Comparison of ENCODE assay signal across 2 cellular contexts in the genomic region with DNA sequence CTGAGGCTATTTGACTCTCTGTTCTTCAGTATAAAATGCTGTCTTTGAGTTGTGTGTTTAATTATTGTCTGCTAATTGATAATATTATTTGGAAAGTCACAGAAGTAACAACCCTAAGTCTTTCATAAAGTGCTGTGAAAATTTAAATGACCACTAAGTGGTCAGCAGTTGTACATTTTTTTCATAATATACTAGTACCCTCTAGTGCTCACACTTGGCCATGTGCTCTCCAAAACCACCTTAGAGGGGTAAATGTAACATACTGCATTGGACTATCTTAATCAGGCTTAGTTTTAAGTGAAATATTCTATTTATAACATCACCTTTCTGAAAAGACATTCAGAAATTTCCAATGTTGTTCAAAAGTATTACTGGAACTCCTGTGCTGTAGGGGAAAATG.
TF ChIP-seq lines count a peak whose summit lies in the region.

No MANE protein-coding gene starts in this region.

TF ChIP-seq in SK-N-SH, 30 proteins besides CTCF, POLR2A, EP300 and RAD21 (continued from another document):
- TF ChIP-seq TAF1 (IDR thresholded peaks at IDR 0.05; ENCODE audit: borderline replicate concordance, low read depth, low read length): no peak
- no peak for TF ChIP-seq FOSL2 (IDR thresholded peaks at IDR 0.05; ENCODE audit: borderline replicate concordance, low read depth)
TF ChIP-seq in SK-N-SH: peak in this region for 0.

TF ChIP-seq in SK-N-SH treated with all-trans-retinoic acid at 6 μM for 48 hours, 23 proteins besides CTCF, POLR2A, EP300 and RAD21 (continued from another document):
- TF ChIP-seq, protein P1, sequence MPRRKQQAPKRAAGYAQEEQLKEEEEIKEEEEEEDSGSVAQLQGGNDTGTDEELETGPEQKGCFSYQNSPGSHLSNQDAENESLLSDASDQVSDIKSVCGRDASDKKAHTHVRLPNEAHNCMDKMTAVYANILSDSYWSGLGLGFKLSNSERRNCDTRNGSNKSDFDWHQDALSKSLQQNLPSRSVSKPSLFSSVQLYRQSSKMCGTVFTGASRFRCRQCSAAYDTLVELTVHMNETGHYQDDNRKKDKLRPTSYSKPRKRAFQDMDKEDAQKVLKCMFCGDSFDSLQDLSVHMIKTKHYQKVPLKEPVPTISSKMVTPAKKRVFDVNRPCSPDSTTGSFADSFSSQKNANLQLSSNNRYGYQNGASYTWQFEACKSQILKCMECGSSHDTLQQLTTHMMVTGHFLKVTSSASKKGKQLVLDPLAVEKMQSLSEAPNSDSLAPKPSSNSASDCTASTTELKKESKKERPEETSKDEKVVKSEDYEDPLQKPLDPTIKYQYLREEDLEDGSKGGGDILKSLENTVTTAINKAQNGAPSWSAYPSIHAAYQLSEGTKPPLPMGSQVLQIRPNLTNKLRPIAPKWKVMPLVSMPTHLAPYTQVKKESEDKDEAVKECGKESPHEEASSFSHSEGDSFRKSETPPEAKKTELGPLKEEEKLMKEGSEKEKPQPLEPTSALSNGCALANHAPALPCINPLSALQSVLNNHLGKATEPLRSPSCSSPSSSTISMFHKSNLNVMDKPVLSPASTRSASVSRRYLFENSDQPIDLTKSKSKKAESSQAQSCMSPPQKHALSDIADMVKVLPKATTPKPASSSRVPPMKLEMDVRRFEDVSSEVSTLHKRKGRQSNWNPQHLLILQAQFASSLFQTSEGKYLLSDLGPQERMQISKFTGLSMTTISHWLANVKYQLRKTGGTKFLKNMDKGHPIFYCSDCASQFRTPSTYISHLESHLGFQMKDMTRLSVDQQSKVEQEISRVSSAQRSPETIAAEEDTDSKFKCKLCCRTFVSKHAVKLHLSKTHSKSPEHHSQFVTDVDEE (CRISPR knock-in tag; IDR thresholded peaks at IDR 0.05): no peak
- TF ChIP-seq ZNF8 (CRISPR knock-in tag; IDR thresholded peaks at IDR 0.05) (no peak), RARB (CRISPR knock-in tag; IDR thresholded peaks at IDR 0.05) (no peak), ZNF70 (CRISPR knock-in tag; IDR thresholded peaks at IDR 0.05) (no peak), SNAI2 (CRISPR knock-in tag; IDR thresholded peaks at IDR 0.05) (no peak), ESRRG (CRISPR knock-in tag; IDR thresholded peaks at IDR 0.05) (no peak), OSR1 (CRISPR knock-in tag; IDR thresholded peaks at IDR 0.05) (no peak), PPARA (CRISPR knock-in tag; IDR thresholded peaks at IDR 0.05; ENCODE audit: borderline replicate concordance) (no peak), TOX (CRISPR knock-in tag; IDR thresholded peaks at IDR 0.05; ENCODE audit: borderline replicate concordance) (no peak), ZNF565 (CRISPR knock-in tag; conservative IDR thresholded peaks at IDR 0.05; ENCODE audit: low read depth) (no peak), ARNTL (CRISPR knock-in tag; IDR thresholded peaks at IDR 0.05; ENCODE audit: borderline replicate concordance, low read depth) (no peak), ZFP30 (CRISPR knock-in tag; IDR thresholded peaks at IDR 0.05) (no peak), ZC3H10 (CRISPR knock-in tag; IDR thresholded peaks at IDR 0.05) (no peak), ISL1 (CRISPR knock-in tag; IDR thresholded peaks at IDR 0.05) (no peak), TCF4 (CRISPR knock-in tag; IDR thresholded peaks at IDR 0.05; ENCODE audit: borderline replicate concordance) (no peak)
- TF ChIP-seq, protein P2, sequence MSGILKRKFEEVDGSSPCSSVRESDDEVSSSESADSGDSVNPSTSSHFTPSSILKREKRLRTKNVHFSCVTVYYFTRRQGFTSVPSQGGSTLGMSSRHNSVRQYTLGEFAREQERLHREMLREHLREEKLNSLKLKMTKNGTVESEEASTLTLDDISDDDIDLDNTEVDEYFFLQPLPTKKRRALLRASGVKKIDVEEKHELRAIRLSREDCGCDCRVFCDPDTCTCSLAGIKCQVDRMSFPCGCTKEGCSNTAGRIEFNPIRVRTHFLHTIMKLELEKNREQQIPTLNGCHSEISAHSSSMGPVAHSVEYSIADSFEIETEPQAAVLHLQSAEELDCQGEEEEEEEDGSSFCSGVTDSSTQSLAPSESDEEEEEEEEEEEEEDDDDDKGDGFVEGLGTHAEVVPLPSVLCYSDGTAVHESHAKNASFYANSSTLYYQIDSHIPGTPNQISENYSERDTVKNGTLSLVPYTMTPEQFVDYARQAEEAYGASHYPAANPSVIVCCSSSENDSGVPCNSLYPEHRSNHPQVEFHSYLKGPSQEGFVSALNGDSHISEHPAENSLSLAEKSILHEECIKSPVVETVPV (CRISPR knock-in tag; IDR thresholded peaks at IDR 0.05): no peak
- TF ChIP-seq, protein P3, sequence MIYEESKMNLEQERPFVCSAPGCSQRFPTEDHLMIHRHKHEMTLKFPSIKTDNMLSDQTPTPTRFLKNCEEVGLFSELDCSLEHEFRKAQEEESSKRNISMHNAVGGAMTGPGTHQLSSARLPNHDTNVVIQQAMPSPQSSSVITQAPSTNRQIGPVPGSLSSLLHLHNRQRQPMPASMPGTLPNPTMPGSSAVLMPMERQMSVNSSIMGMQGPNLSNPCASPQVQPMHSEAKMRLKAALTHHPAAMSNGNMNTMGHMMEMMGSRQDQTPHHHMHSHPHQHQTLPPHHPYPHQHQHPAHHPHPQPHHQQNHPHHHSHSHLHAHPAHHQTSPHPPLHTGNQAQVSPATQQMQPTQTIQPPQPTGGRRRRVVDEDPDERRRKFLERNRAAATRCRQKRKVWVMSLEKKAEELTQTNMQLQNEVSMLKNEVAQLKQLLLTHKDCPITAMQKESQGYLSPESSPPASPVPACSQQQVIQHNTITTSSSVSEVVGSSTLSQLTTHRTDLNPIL (CRISPR knock-in tag; IDR thresholded peaks at IDR 0.05; ENCODE audit: low read depth): no peak
TF ChIP-seq in SK-N-SH treated with all-trans-retinoic acid at 6 μM for 48 hours: peak in this region for 0.
